18 cellular contexts compared by ENCODE assay signal in genomic region chr11:115220423-115220822, GRCh38.
"Had no signal": no experiment of that assay in that cellular context is flagged by ENCODE, and none has a peak within 500 bp of the region (broad histone marks: within the 10 kb centered on the region; RNA-seq: fewer than 3 reads in every experiment).

No MANE protein-coding gene starts in this region.

- ATAC-seq: activated naive CD4-positive, alpha-beta T cell treated with anti-CD3 and anti-CD28 coated beads, Interleukin-2, amount 50 U/mL, for 72 hours; activated T-helper 17 cell treated with anti-CD3 and anti-CD28 coated beads, Interleukin-2, amount 50 U/mL, for 72 hours; foreskin keratinocyte; natural killer cell treated with Interleukin-12 subunit alpha and Interleukin-12 subunit beta and Interleukin-15 and Interleukin-18, amount 100 ng/mL, for 72 hours; stimulated activated effector memory CD8-positive, alpha-beta T cell treated with anti-CD3 and anti-CD28 coated beads, Interleukin-12 subunit alpha, Interleukin-12 subunit beta, amount 100 ng/mL, for 72 hours; stimulated activated naive CD8-positive, alpha-beta T cell treated with anti-CD3 and anti-CD28 coated beads, Interleukin-15, amount 100 ng/mL, for 72 hours had no signal

- H3K27me3 ChIP-seq: foreskin keratinocyte, right atrium auricular region, tibial artery had no signal

- DNase-seq: activated CD4-positive, alpha-beta T cell treated with anti-CD3 and anti-CD28 coated beads for 1 hour; activated CD8-positive, alpha-beta memory T cell treated with anti-CD3 and anti-CD28 coated beads for 24 hours; activated CD8-positive, alpha-beta memory T cell treated with anti-CD3 and anti-CD28 coated beads, Interleukin-2, amount 50 U/mL, for 4 hours; activated T-cell treated with anti-CD3 and anti-CD28 coated beads, Interleukin-2, amount 50 U/mL, for 24 hours; aorta; central memory CD4-positive, alpha-beta T cell; effector memory CD4-positive, alpha-beta T cell; foreskin keratinocyte; kidney; small intestine; stimulated activated CD4-positive, alpha-beta T cell treated with anti-CD3 and anti-CD28 coated beads, Interleukin-2, amount 100 ng/mL, for 24 hours; stimulated activated naive CD8-positive, alpha-beta T cell treated with anti-CD3 and anti-CD28 coated beads, Interleukin-15, amount 100 ng/mL, for 72 hours; tibial artery had no signal

- H3K9me3 ChIP-seq: right atrium auricular region, tibial artery had no signal

- H3K4me1 ChIP-seq: right atrium auricular region, tibial artery had no signal

- H3K27ac ChIP-seq: tibial artery had no signal

- H3K4me3 ChIP-seq: right atrium auricular region, tibial artery had no signal
